14 cellular contexts compared by ENCODE assay signal in the genomic region with DNA sequence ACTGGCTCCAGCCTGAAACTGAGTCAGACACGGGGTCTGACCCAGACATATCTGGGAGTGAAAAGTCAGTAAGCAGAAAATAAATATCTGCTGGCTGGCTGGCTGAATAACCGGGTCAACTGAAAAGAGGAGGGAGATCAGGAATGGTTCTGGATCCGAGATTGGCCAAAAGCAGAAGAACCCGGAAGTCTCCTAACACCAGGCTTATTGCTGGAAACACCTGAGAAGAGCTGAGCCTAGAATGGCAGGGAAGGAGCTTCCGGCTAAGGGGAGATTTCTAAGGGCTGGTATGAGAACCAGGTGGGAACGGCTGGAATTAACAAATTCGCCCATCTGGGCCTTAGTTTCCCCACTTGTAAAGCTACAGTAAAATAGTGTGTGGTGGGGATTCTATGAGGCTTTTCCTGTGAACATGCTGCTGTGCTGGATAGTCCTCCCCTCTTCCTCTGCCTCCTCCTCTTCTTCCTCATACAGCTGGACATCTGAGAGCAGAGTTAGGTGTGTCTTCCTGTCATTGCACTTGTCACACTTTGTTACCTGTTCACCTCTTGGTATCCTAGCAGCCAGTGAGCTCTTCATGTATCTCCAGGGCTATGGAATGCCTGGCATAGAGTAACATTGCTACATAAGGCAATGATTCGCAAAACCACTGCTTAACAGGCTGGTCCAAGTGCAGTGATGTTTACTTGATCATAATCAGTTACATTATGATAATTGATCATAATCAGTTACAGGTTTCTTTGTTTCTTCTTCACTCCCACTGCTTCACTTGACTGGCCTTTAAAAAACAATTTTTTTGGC. TPM values are rescaled to one million over a fixed set of nuclear protein-coding genes. Genes with fewer than 3 reads are reported as not detected.
A peak's percentile ranks its signal among the peaks of the same experiment; 100 is the strongest.
DNase-seq lines count a peak whose midpoint lies in the region; ATAC-seq and TF ChIP-seq lines count a peak whose summit lies in the region.
"Had no signal": no experiment of that assay in that cellular context is flagged by ENCODE, and none has a peak within 500 bp of the region (broad histone marks: within the 10 kb centered on the region; RNA-seq: fewer than 3 reads in every experiment).

No MANE protein-coding gene starts in this region.

- H3K27ac ChIP-seq in CD4-positive, CD25-positive, alpha-beta regulatory T cell (ENCODE audit: insufficient read depth, low read length, poor library complexity, severe bottlenecking) = no peak overlapping the region
- H3K27ac ChIP-seq in HUES48 (ENCODE audit: low read depth, low read length) (no peak overlapping the region), mesenchymal stem cell (ENCODE audit: low read length, poor library complexity, severe bottlenecking) (no peak overlapping the region), SK-N-SH (ENCODE audit: low read depth in 2 of 2, low read length in 1 of 2) (no peak overlapping the region)

- peak overlapping the region; percentile 16 for H4K91ac ChIP-seq in mesenchymal stem cell (ENCODE audit: low read length)

- no peak overlapping the region for H3K18ac ChIP-seq in mesenchymal stem cell (ENCODE audit: low read depth in 1 of 2, low read length in 2 of 2)

- H3K9ac ChIP-seq in HUES48 (ENCODE audit: low read depth, low read length) = no peak overlapping the region
- H3K9ac ChIP-seq in mesenchymal stem cell (ENCODE audit: low read length) = no peak overlapping the region
- H3K9ac ChIP-seq in SK-N-SH = no peak overlapping the region

- no peak for TF ChIP-seq EP300 in SK-N-SH (IDR thresholded peaks at IDR 0.05; ENCODE audit: borderline replicate concordance in 1 of 2, low read depth in 1 of 2, low read length in 1 of 2)

- peaks cover 36% of the 10 kb centered on the region for H3K27me3 Mint-ChIP-seq in CD4-positive, CD25-positive, alpha-beta regulatory T cell
- peaks cover 46% of the 10 kb centered on the region for H3K27me3 Mint-ChIP-seq in activated naive CD8-positive, alpha-beta T cell treated with anti-CD3 and anti-CD28 coated beads, Interleukin-2, amount 50 U/mL, for 24 hours
- H3K27me3 Mint-ChIP-seq in Calu3 (ENCODE audit: unreplicated experiment) = peaks cover 57% of the 10 kb centered on the region

- H3K4me1 Mint-ChIP-seq in CD4-positive, CD25-positive, alpha-beta regulatory T cell = peaks cover 8 to 69% (median 37%) of the 10 kb centered on the region in 4 donors
- H3K4me1 Mint-ChIP-seq in activated naive CD8-positive, alpha-beta T cell treated with anti-CD3 and anti-CD28 coated beads, Interleukin-2, amount 50 U/mL, for 24 hours = peaks cover 72% of the 10 kb centered on the region
- peaks cover 39% of the 10 kb centered on the region for H3K4me1 Mint-ChIP-seq in Calu3 (ENCODE audit: low read depth, unreplicated experiment)

- H3K9me3 ChIP-seq in CD4-positive, CD25-positive, alpha-beta regulatory T cell (ENCODE audit: control insufficient read depth in 2 of 2, low read length in 2 of 2) = no peaks in the 10 kb centered on the region
- no peaks in the 10 kb centered on the region for H3K9me3 ChIP-seq in HUES48 (ENCODE audit: control insufficient read depth, insufficient read depth, low read length)
- no peaks in the 10 kb centered on the region for H3K9me3 ChIP-seq in mesenchymal stem cell (ENCODE audit: control insufficient read depth, low read length)
- no peaks in the 10 kb centered on the region for H3K9me3 ChIP-seq in SK-N-SH

- BruUV-seq in Calu3 (replicated peaks; lab: Mats Ljungman, UMichigan) = no TSS peak

- H3K27me3 ChIP-seq in CD4-positive, CD25-positive, alpha-beta regulatory T cell (ENCODE audit: control insufficient read depth, insufficient read depth, low read length) = peaks cover 8% of the 10 kb centered on the region
- peaks cover 67% of the 10 kb centered on the region for H3K27me3 ChIP-seq in HUES48 (ENCODE audit: control insufficient read depth, insufficient read depth, low read length)
- H3K27me3 ChIP-seq in mesenchymal stem cell (ENCODE audit: control insufficient read depth in 1 of 2, insufficient read depth in 1 of 2, low read length in 2 of 2) = peaks cover 21 to 53% of the 10 kb centered on the region in 2 experiments
- no peaks in the 10 kb centered on the region for H3K27me3 ChIP-seq in SK-N-SH (ENCODE audit: insufficient read depth)

- no peaks in the 10 kb centered on the region for H4K20me1 ChIP-seq in SK-N-SH (ENCODE audit: insufficient read depth)

- H3K27ac Mint-ChIP-seq in CD4-positive, CD25-positive, alpha-beta regulatory T cell = peak overlapping the region in 1 of 3 donors; percentile 73
- H3K27ac Mint-ChIP-seq in activated naive CD8-positive, alpha-beta T cell treated with anti-CD3 and anti-CD28 coated beads, Interleukin-2, amount 50 U/mL, for 24 hours = peak overlapping the region; percentile 46
- no peak overlapping the region for H3K27ac Mint-ChIP-seq in Calu3 (ENCODE audit: unreplicated experiment)

- H3K4me3 Mint-ChIP-seq in CD4-positive, CD25-positive, alpha-beta regulatory T cell = peak overlapping the region; percentile 0 to 74 (median 19)
- H3K4me3 Mint-ChIP-seq in activated naive CD8-positive, alpha-beta T cell treated with anti-CD3 and anti-CD28 coated beads, Interleukin-2, amount 50 U/mL, for 24 hours = peak overlapping the region; percentile 15
- no peak overlapping the region for H3K4me3 Mint-ChIP-seq in Calu3 (ENCODE audit: low read depth, unreplicated experiment)

- no peak overlapping the region for H2BK12ac ChIP-seq in mesenchymal stem cell (ENCODE audit: low read length in 2 of 2)

- H3K36me3 ChIP-seq in CD4-positive, CD25-positive, alpha-beta regulatory T cell (ENCODE audit: control insufficient read depth, insufficient read depth, low read length) = peaks cover 7% of the 10 kb centered on the region
- peaks cover 19% of the 10 kb centered on the region for H3K36me3 ChIP-seq in HUES48 (ENCODE audit: control insufficient read depth, insufficient read depth, low read length)
- H3K36me3 ChIP-seq in mesenchymal stem cell (ENCODE audit: control insufficient read depth in 1 of 2, insufficient read depth in 2 of 2, low read depth in 1 of 2, low read length in 2 of 2) = peaks cover 15 to 17% of the 10 kb centered on the region in 2 experiments
- peaks cover 7 to 12% of the 10 kb centered on the region in 2 experiments for H3K36me3 ChIP-seq in SK-N-SH (replicated peaks in 1 of 2; ENCODE audit: control insufficient read depth in 1 of 2, insufficient read depth in 2 of 2, low read length in 1 of 2)

- no peak for TF ChIP-seq CTCF in SK-N-SH (IDR thresholded peaks at IDR 0.05)
- TF ChIP-seq CTCF in Calu3 (IDR thresholded peaks at IDR 0.05; ENCODE audit: unreplicated experiment) = no peak

- H3K36me3 Mint-ChIP-seq in CD4-positive, CD25-positive, alpha-beta regulatory T cell = peaks cover 16% of the 10 kb centered on the region
- H3K36me3 Mint-ChIP-seq in activated naive CD8-positive, alpha-beta T cell treated with anti-CD3 and anti-CD28 coated beads, Interleukin-2, amount 50 U/mL, for 24 hours (ENCODE audit: low read depth) = peaks cover 28% of the 10 kb centered on the region
- H3K36me3 Mint-ChIP-seq in Calu3 (ENCODE audit: insufficient read depth, unreplicated experiment) = peaks cover 54% of the 10 kb centered on the region

- no peak overlapping the region for H3K4ac ChIP-seq in mesenchymal stem cell (ENCODE audit: low read depth in 1 of 2, low read length in 2 of 2)

- no peak overlapping the region for H2AFZ ChIP-seq in mesenchymal stem cell (ENCODE audit: low read depth, low read length)
- no peak overlapping the region for H2AFZ ChIP-seq in SK-N-SH (ENCODE audit: low read depth)

- no peak for ATAC-seq in CD4-positive, CD25-positive, alpha-beta regulatory T cell (ENCODE audit: low read depth in 2 of 2)
- no peak for ATAC-seq in activated naive CD8-positive, alpha-beta T cell treated with anti-CD3 and anti-CD28 coated beads, Interleukin-2, amount 50 U/mL, for 24 hours
- ATAC-seq: SK-N-SH treated with all-trans-retinoic acid at 6 μM for 48 hours had no signal

- peaks cover 12% of the 10 kb centered on the region for H3K79me1 ChIP-seq in mesenchymal stem cell (replicated peaks; ENCODE audit: low read length, poor library complexity, severe bottlenecking)

- H3K4me2 ChIP-seq in mesenchymal stem cell (ENCODE audit: low read length, poor library complexity, severe bottlenecking) (peak overlapping the region; percentile 33), SK-N-SH (no peak overlapping the region)

- no peak overlapping the region for H2BK15ac ChIP-seq in mesenchymal stem cell (ENCODE audit: low read depth, poor library complexity, severe bottlenecking)

- no peak overlapping the region for H2BK5ac ChIP-seq in mesenchymal stem cell (ENCODE audit: low read depth, low read length, poor library complexity, severe bottlenecking)

- peaks cover 28% of the 10 kb centered on the region for H3K79me2 ChIP-seq in SK-N-SH (ENCODE audit: insufficient read depth)

- CTCF ChIA-PET in SK-N-SH (lab: Yijun Ruan, JAX) (interaction anchor here (0.6 to 31.5 kb wide), 5 partner anchors 13 to 232 kb away, joined by 3 to 937 read pairs (median 5); a partner anchor contains a TSS), Calu3 (lab: Charles Lee) (interaction anchor here (0.7 to 1.2 kb wide), 2 partner anchors 12 to 149 kb away, joined by 3 to 4 read pairs; no protein-coding TSS in a partner anchor)

- POLR2A ChIA-PET in SK-N-SH (lab: Yijun Ruan, JAX) = interaction anchor here (0.9 to 2.0 kb wide), 2 partner anchors 12 to 293 kb away, joined by 3 to 9 read pairs; no protein-coding TSS in a partner anchor

- peaks cover 0 to 3% (median 0%) of the 10 kb centered on the region in 7 donors for H3K9me3 Mint-ChIP-seq in CD4-positive, CD25-positive, alpha-beta regulatory T cell
- no peaks in the 10 kb centered on the region for H3K9me3 Mint-ChIP-seq in activated naive CD8-positive, alpha-beta T cell treated with anti-CD3 and anti-CD28 coated beads, Interleukin-2, amount 50 U/mL, for 24 hours
- no peaks in the 10 kb centered on the region for H3K9me3 Mint-ChIP-seq in Calu3 (ENCODE audit: low read depth, unreplicated experiment)
- H3K9me3 Mint-ChIP-seq: central memory CD8-positive, alpha-beta T cell had no signal

- H3K4me1 ChIP-seq in CD4-positive, CD25-positive, alpha-beta regulatory T cell (ENCODE audit: control insufficient read depth, insufficient read depth, low read length, poor library complexity, severe bottlenecking) = peaks cover 57% of the 10 kb centered on the region
- H3K4me1 ChIP-seq in HUES48 (ENCODE audit: control insufficient read depth, insufficient read depth, low read length) = peaks cover 23% of the 10 kb centered on the region
- H3K4me1 ChIP-seq in mesenchymal stem cell (ENCODE audit: control insufficient read depth, insufficient read depth, low read depth, low read length) = peaks cover 36% of the 10 kb centered on the region
- peaks cover 0 to 19% of the 10 kb centered on the region in 2 experiments; a peak in 1 of 4 replicates for H3K4me1 ChIP-seq in SK-N-SH (ENCODE audit: control insufficient read depth in 1 of 2, insufficient read depth in 2 of 2, low read depth in 1 of 2, low read length in 1 of 2)

- intact Hi-C loops in Calu3 (cut with micrococcal nuclease; ENCODE audit: unreplicated experiment) = no loop called here

- TF ChIP-seq RAD21 in SK-N-SH (IDR thresholded peaks at IDR 0.05; ENCODE audit: low read length) = no peak

- H3K9me2 ChIP-seq in SK-N-SH = no peaks in the 10 kb centered on the region

- 21% methylated on average over 6 of the region's 8 CpGs for WGBS in mesenchymal stem cell
- WGBS in SK-N-SH (ENCODE audit: low lambda C conversion rate) = 85% methylated on average over 7 of the region's 8 CpGs

- H4K8ac ChIP-seq in mesenchymal stem cell (ENCODE audit: low read length) = peak overlapping the region; percentile 43

- DNase-seq in CD4-positive, CD25-positive, alpha-beta regulatory T cell = no peak
- DNase-seq in activated naive CD8-positive, alpha-beta T cell treated with anti-CD3 and anti-CD28 coated beads, Interleukin-2, amount 50 U/mL, for 24 hours = no peak
- DNase-seq in mesenchymal stem cell = no peak
- no peak for DNase-seq in SK-N-SH
- no peak for DNase-seq in Calu3
- DNase-seq in NOMO-1 (lab: John Stamatoyannopoulos, UW; ENCODE audit: unreplicated experiment in 2 of 2) = no peak
- no peak for DNase-seq in DMS114 treated with DMSO at 0.1 percent for 48 hours (lab: John Stamatoyannopoulos, UW; ENCODE audit: unreplicated experiment)
- DNase-seq: activated CD8-positive, alpha-beta memory T cell treated with anti-CD3 and anti-CD28 coated beads, Interleukin-2, amount 50 U/mL, for 48 hours; DND-41; HCEC 1CT; NCI-H1694 treated with DMSO at 0.1 percent for 48 hours had no signal

- H3K14ac ChIP-seq in mesenchymal stem cell (ENCODE audit: low read length in 2 of 2) = no peak overlapping the region

- H2AK5ac ChIP-seq in mesenchymal stem cell (ENCODE audit: low read length, severe bottlenecking) = no peak overlapping the region

- H3F3A ChIP-seq in SK-N-SH (replicated peaks; ENCODE audit: insufficient read depth) = no peaks in the 10 kb centered on the region

- H3K4me3 ChIP-seq in CD4-positive, CD25-positive, alpha-beta regulatory T cell (ENCODE audit: low read depth, low read length) = no peak overlapping the region
- peak overlapping the region; percentile 46 for H3K4me3 ChIP-seq in HUES48 (ENCODE audit: low read depth, low read length)
- peak overlapping the region in 1 of 2 experiments; percentile 58 for H3K4me3 ChIP-seq in mesenchymal stem cell (ENCODE audit: insufficient read depth in 1 of 2, low read depth in 1 of 2, low read length in 2 of 2)
- H3K4me3 ChIP-seq in SK-N-SH (ENCODE audit: low read depth in 2 of 2, low read length in 1 of 2) = no peak overlapping the region

- peak overlapping the region in 1 of 2 experiments; percentile 13 for H3K23ac ChIP-seq in mesenchymal stem cell (ENCODE audit: low read length in 2 of 2)

- no peak overlapping the region for H2BK120ac ChIP-seq in mesenchymal stem cell (ENCODE audit: low read depth, low read length)

RNA-seq across cellular contexts. Expression of a gene that starts 2.0 kb away (rescaled TPM):
- 108 TPM for total RNA-seq in CD4-positive, CD25-positive, alpha-beta regulatory T cell
- 100 to 1,000 TPM; 214 to 300 (median 228) TPM for polyA plus RNA-seq in CD4-positive, CD25-positive, alpha-beta regulatory T cell
- 196 TPM for polyA plus RNA-seq in mesenchymal stem cell (2013, experiment 1 of 2)
- 196 TPM for polyA plus RNA-seq in mesenchymal stem cell (2013, experiment 2 of 2)
- 181 and 204 TPM in 2 replicates for polyA plus RNA-seq in SK-N-SH (2012; rRNA removed)
- 86.1 and 133 TPM in 2 replicates for polyA plus RNA-seq in SK-N-SH (2012; cell fraction: cytosol; rRNA removed)
- 206 and 207 TPM in 2 replicates for polyA plus RNA-seq in SK-N-SH (2012; cell fraction: nucleus; rRNA removed)
- 203 and 243 TPM in 2 replicates for total RNA-seq in Calu3 (2022)

RNA-seq across cellular contexts. Expression of a gene that starts 10.9 kb away (rescaled TPM):
- total RNA-seq in CD4-positive, CD25-positive, alpha-beta regulatory T cell = 0.49 TPM
- under 1 TPM in 3 of 4 donors, not detected in 1; 0.09 to 0.46 (median 0.11) TPM for polyA plus RNA-seq in CD4-positive, CD25-positive, alpha-beta regulatory T cell
- polyA plus RNA-seq in mesenchymal stem cell (2013, experiment 1 of 2) = 1.8 TPM
- polyA plus RNA-seq in mesenchymal stem cell (2013, experiment 2 of 2) = 1.6 TPM
- polyA plus RNA-seq in SK-N-SH (2012; rRNA removed) = 0.18 and 0.31 TPM in 2 replicates
- 0.12 and 0.24 TPM in 2 replicates for polyA plus RNA-seq in SK-N-SH (2012; cell fraction: cytosol; rRNA removed)
- 0.25 and 0.45 TPM in 2 replicates for polyA plus RNA-seq in SK-N-SH (2012; cell fraction: nucleus; rRNA removed)
- total RNA-seq in Calu3 (2022) = 2.0 and 4.1 TPM in 2 replicates

RNA-seq across cellular contexts. Expression of a gene that starts 23.5 kb away (rescaled TPM):
- total RNA-seq in CD4-positive, CD25-positive, alpha-beta regulatory T cell = 2.6 TPM
- under 1 TPM in 3 of 4 donors, not detected in 1; 0.10 to 0.52 (median 0.18) TPM for polyA plus RNA-seq in CD4-positive, CD25-positive, alpha-beta regulatory T cell
- polyA plus RNA-seq in mesenchymal stem cell (2013, experiment 1 of 2) = 0.61 TPM
- 0.21 TPM for polyA plus RNA-seq in mesenchymal stem cell (2013, experiment 2 of 2)
- polyA plus RNA-seq in SK-N-SH (2012; rRNA removed) = 0.63 and 0.76 TPM in 2 replicates
- 0.38 and 0.51 TPM in 2 replicates for polyA plus RNA-seq in SK-N-SH (2012; cell fraction: cytosol; rRNA removed)
- polyA plus RNA-seq in SK-N-SH (2012; cell fraction: nucleus; rRNA removed) = 5.4 and 7.1 TPM in 2 replicates
- total RNA-seq in Calu3 (2022) = 5.0 and 7.0 TPM in 2 replicates
